1 cellular context compared by ENCODE assay signal in genomic region chr10:100183482-100183881, GRCh38.
TF ChIP-seq lines count a peak whose summit lies in the region.

No MANE protein-coding gene starts in this region.

TF ChIP-seq in GM23338, 12 proteins besides CTCF, POLR2A, EP300 and RAD21 (continued from another document):
- TF ChIP-seq ZNF462 (CRISPR knock-in tag; IDR thresholded peaks at IDR 0.05) (no peak), CREB1 (CRISPR knock-in tag; IDR thresholded peaks at IDR 0.05; ENCODE audit: low read depth) (no peak), ZNF331 (CRISPR knock-in tag; IDR thresholded peaks at IDR 0.05; ENCODE audit: low read depth) (no peak), NANOG (IDR thresholded peaks at IDR 0.05; ENCODE audit: borderline replicate concordance) (no peak), POLR2AphosphoS5 (IDR thresholded peaks at IDR 0.05; ENCODE audit: low read depth) (no peak), ZNF114 (CRISPR knock-in tag; IDR thresholded peaks at IDR 0.05) (no peak), EZH2 (IDR thresholded peaks at IDR 0.05; ENCODE audit: low read depth, unreplicated experiment) (no peak), ETS1 (IDR thresholded peaks at IDR 0.05) (no peak)
